ENCODE assay signal across 9 cellular contexts in genomic region chr10:119518176-119518575, GRCh38. TPM values are rescaled to one million over a fixed set of nuclear protein-coding genes. Genes with fewer than 3 reads are reported as not detected.
A peak's percentile ranks its signal among the peaks of the same experiment; 100 is the strongest.
DNase-seq lines count a peak whose midpoint lies in the region; ATAC-seq and TF ChIP-seq lines count a peak whose summit lies in the region.
"Had no signal": no experiment of that assay in that cellular context is flagged by ENCODE, and none has a peak within 500 bp of the region (broad histone marks: within the 10 kb centered on the region; RNA-seq: fewer than 3 reads in every experiment).

No MANE protein-coding gene starts in this region.

- H3K9me3 Mint-ChIP-seq in Caco-2 (ENCODE audit: unreplicated experiment) = no peaks in the 10 kb centered on the region
- H3K9me3 Mint-ChIP-seq: nephron had no signal

- no peak overlapping the region for H3K27ac Mint-ChIP-seq in Caco-2 (ENCODE audit: unreplicated experiment)

- no peaks in the 10 kb centered on the region for H3K4me1 Mint-ChIP-seq in Caco-2 (ENCODE audit: low read depth, unreplicated experiment)

- H3K36me3 Mint-ChIP-seq in Caco-2 (ENCODE audit: insufficient read depth, unreplicated experiment) = no peaks in the 10 kb centered on the region

- H3K9me2 ChIP-seq in DOHH2 (replicated peaks; ENCODE audit: control insufficient read depth, low read length) = no peaks in the 10 kb centered on the region

- peaks cover 3% of the 10 kb centered on the region; the same call in 1 of the 2 replicates for H3K79me2 ChIP-seq in DOHH2 (ENCODE audit: control insufficient read depth, low read length)

- no peak overlapping the region for H3K4me3 Mint-ChIP-seq in Caco-2 (ENCODE audit: unreplicated experiment)
- H3K4me3 Mint-ChIP-seq: nephron had no signal

- H3F3A ChIP-seq in DOHH2 (ENCODE audit: control insufficient read depth, insufficient read depth) = peaks cover 24% of the 10 kb centered on the region

- peak overlapping the region; percentile 96 for H3K27ac ChIP-seq in DOHH2 (ENCODE audit: low read depth, low read length)
- no peak overlapping the region for H3K27ac ChIP-seq in WERI-Rb-1

- intact Hi-C loops in Caco-2 (cut with micrococcal nuclease; ENCODE audit: unreplicated experiment) (no loop called here), left colon (cut with DNase I, micrococcal nuclease) (no loop called here)

- no TSS peak for BruUV-seq in Caco-2 (replicated peaks; lab: Mats Ljungman, UMichigan)

- H3K4me1 ChIP-seq in DOHH2 (ENCODE audit: control insufficient read depth, low read length) (peaks cover 46% of the 10 kb centered on the region), Caco-2 (no peaks in the 10 kb centered on the region)

- CTCF ChIA-PET in Caco-2 (lab: Charles Lee) = no interaction called here

- peak overlapping the region; percentile 85 for H3K4me2 ChIP-seq in DOHH2 (ENCODE audit: low read length)

- ATAC-seq in GM21423 (IDR thresholded peaks at IDR 0.05; ENCODE audit: unreplicated experiment) = peak; percentile 10
- peak; percentile 15 for ATAC-seq in HG03521 (IDR thresholded peaks at IDR 0.05; ENCODE audit: unreplicated experiment)
- no peak for ATAC-seq in left colon

- no peaks in the 10 kb centered on the region for H4K20me1 ChIP-seq in DOHH2 (ENCODE audit: control insufficient read depth, insufficient read depth, low read depth, low read length)

- TF ChIP-seq CTCF in DOHH2 (IDR thresholded peaks at IDR 0.05; ENCODE audit: low read depth, low read length, poor library complexity, severe bottlenecking) = no peak
- no peak for TF ChIP-seq CTCF in WERI-Rb-1 (IDR thresholded peaks at IDR 0.05; ENCODE audit: low read depth, low read length)
- TF ChIP-seq CTCF in Caco-2 (IDR thresholded peaks at IDR 0.05; ENCODE audit: insufficient read depth in 1 of 2, low read depth in 1 of 2, low read length in 1 of 2, severe bottlenecking in 1 of 2, unreplicated experiment in 1 of 2) = no peak

- H3K27me3 Mint-ChIP-seq in Caco-2 (ENCODE audit: insufficient read depth, unreplicated experiment) = no peaks in the 10 kb centered on the region

- H3K36me3 ChIP-seq in DOHH2 (ENCODE audit: control insufficient read depth, low read length) = peaks cover 27% of the 10 kb centered on the region
- H3K36me3 ChIP-seq in WERI-Rb-1 = peaks cover 22% of the 10 kb centered on the region
- H3K36me3 ChIP-seq in Caco-2 (ENCODE audit: control insufficient read depth, insufficient read depth, low read length) = no peaks in the 10 kb centered on the region

- POLR2A ChIA-PET in Caco-2 (lab: Charles Lee) = no interaction called here

- H3K4me3 ChIP-seq in DOHH2 (ENCODE audit: low read length) (peak overlapping the region; percentile 69), WERI-Rb-1 (ENCODE audit: low read depth, low read length) (no peak overlapping the region), Caco-2 (ENCODE audit: low read depth, low read length) (no peak overlapping the region)

- H3K27me3 ChIP-seq in DOHH2 (ENCODE audit: control insufficient read depth, low read length) (no peaks in the 10 kb centered on the region), WERI-Rb-1 (ENCODE audit: insufficient read depth, low read depth, severe bottlenecking) (no peaks in the 10 kb centered on the region), Caco-2 (replicated peaks; ENCODE audit: control insufficient read depth, insufficient read depth, low read length) (no peaks in the 10 kb centered on the region)

- H3K9me3 ChIP-seq in DOHH2 (ENCODE audit: control insufficient read depth, insufficient read depth, low read length) (no peaks in the 10 kb centered on the region), WERI-Rb-1 (ENCODE audit: severe bottlenecking) (no peaks in the 10 kb centered on the region), Caco-2 (no peaks in the 10 kb centered on the region)

- DNase-seq in germinal center (ENCODE audit: low spot score) = peak; percentile 24
- no peak for DNase-seq in GM03348 (ENCODE audit: low spot score)
- no peak for DNase-seq in WERI-Rb-1
- DNase-seq in Caco-2 = no peak
- no peak for DNase-seq in left colon

RNA-seq across cellular contexts. Expression of gene RGS10, which starts 24.3 kb away (rescaled TPM):
- total RNA-seq in Caco-2 (2022) (22.6 and 23.2 TPM in 2 replicates), left colon (10 to 100 TPM in 1 of 2 donors, 1 to 10 TPM in 1; 8.9 to 28.9 TPM)
